1 cellular context compared by ENCODE assay signal in the genomic region with DNA sequence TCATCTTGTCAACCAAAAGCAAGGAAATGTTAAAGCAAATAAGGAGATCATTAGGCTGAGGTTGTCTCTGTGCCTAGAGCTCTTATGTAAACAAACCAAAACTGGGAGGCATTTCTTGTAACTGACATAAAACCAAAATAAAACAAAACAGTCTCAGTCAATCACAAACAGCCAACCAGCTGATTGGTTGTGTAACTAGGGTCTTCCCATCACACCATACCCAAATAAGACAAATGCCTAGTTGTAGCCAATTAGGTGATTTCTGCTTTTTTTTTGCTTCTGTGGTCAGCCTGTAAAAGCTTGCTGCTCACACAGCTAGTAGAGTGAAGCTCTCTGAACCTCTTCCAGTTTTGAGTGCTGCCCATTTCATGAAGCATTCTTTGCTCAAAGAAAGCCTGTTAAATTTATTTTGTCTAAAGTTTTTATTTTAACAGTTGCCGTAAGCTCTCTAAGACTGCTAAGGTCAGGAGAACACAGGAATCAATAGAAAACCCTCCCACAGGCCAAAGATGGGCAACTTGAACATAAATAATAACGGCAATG.
TF ChIP-seq lines count a peak whose summit lies in the region.

No MANE protein-coding gene starts in this region.

TF ChIP-seq in HCT116, 20 proteins besides CTCF, POLR2A, EP300 and RAD21 (continued from another document):
- TF ChIP-seq, protein P1, sequence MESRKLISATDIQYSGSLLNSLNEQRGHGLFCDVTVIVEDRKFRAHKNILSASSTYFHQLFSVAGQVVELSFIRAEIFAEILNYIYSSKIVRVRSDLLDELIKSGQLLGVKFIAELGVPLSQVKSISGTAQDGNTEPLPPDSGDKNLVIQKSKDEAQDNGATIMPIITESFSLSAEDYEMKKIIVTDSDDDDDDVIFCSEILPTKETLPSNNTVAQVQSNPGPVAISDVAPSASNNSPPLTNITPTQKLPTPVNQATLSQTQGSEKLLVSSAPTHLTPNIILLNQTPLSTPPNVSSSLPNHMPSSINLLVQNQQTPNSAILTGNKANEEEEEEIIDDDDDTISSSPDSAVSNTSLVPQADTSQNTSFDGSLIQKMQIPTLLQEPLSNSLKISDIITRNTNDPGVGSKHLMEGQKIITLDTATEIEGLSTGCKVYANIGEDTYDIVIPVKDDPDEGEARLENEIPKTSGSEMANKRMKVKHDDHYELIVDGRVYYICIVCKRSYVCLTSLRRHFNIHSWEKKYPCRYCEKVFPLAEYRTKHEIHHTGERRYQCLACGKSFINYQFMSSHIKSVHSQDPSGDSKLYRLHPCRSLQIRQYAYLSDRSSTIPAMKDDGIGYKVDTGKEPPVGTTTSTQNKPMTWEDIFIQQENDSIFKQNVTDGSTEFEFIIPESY (IDR thresholded peaks at IDR 0.05; ENCODE audit: extremely low read depth, insufficient replicate concordance, low read length): no peak
- TF ChIP-seq JUND (IDR thresholded peaks at IDR 0.05): no peak
